ENCODE assay signal across 8 cellular contexts in genomic region chr22:30606455-30607299, GRCh38. TPM values are rescaled to one million over a fixed set of nuclear protein-coding genes. Genes with fewer than 3 reads are reported as not detected.
DNase-seq lines count a peak whose midpoint lies in the region; ATAC-seq and TF ChIP-seq lines count a peak whose summit lies in the region.

Gene TCN2 (plus strand): TSS chr22:30607174. CDS start chr22:30607332, 158 bp downstream.

- H3K27ac Mint-ChIP-seq in HFFc6 (peak within 1 kb of the TSS; percentile 88), natural killer cell (peak within 1 kb of the TSS in 1 of 2 donors; percentile 86)

- H3K27me3 Mint-ChIP-seq in HFFc6 (ENCODE audit: insufficient read depth) (peaks cover 4% of the 10 kb centered on the region), natural killer cell (ENCODE audit: low read depth in 2 of 2) (peaks cover 0 to 7% of the 10 kb centered on the region in 2 donors)

- peaks cover 55% of the 10 kb centered on the region for H3K4me1 Mint-ChIP-seq in HFFc6 (ENCODE audit: low read depth)
- peaks cover 13 to 27% of the 10 kb centered on the region in 2 donors for H3K4me1 Mint-ChIP-seq in natural killer cell

- no peaks in the 10 kb centered on the region for H3K36me3 ChIP-seq in thyroid gland

- WGBS in thyroid gland, 2 donors: 1 to 2% methylated on average over 22 to 24 of the region's 24 CpGs

- H3K9me3 Mint-ChIP-seq in HFFc6: no peaks in the 10 kb centered on the region
- H3K9me3 Mint-ChIP-seq in natural killer cell: no peaks in the 10 kb centered on the region

- H3K36me3 Mint-ChIP-seq in HFFc6 (ENCODE audit: low read depth): no peaks in the 10 kb centered on the region
- H3K36me3 Mint-ChIP-seq in natural killer cell: no peaks in the 10 kb centered on the region

- peak in 1 of 2 donors; percentile 39 for TF ChIP-seq POLR2A in thyroid gland (IDR thresholded peaks at IDR 0.05)

- H3K27ac ChIP-seq in thyroid gland: peak within 1 kb of the TSS; percentile 58 to 85 (median 77)

- TF ChIP-seq CTCF in HFFc6 (IDR thresholded peaks at IDR 0.05) (peak; percentile 34), natural killer cell (IDR thresholded peaks at IDR 0.05) (no peak), thyroid gland (IDR thresholded peaks at IDR 0.05) (no peak)

- peak within 1 kb of the TSS in 2 of 3 donors; percentile 30 to 36 for H3K4me3 ChIP-seq in thyroid gland (replicated peaks in 1 of 3)

- H3K4me3 Mint-ChIP-seq in HFFc6: peak within 1 kb of the TSS; percentile 88
- H3K4me3 Mint-ChIP-seq in natural killer cell: peak within 1 kb of the TSS; percentile 75

- H3K9me3 ChIP-seq in thyroid gland: no peaks in the 10 kb centered on the region

- H3K4me1 ChIP-seq in thyroid gland: peaks cover 19% of the 10 kb centered on the region in 2 donors

- intact Hi-C loops in natural killer cell (cut with micrococcal nuclease) (no loop called here), thyroid gland (cut with DNase I) (no loop called here)

- DNase-seq in DMS114 treated with DMSO at 0.1 percent for 48 hours (lab: John Stamatoyannopoulos, UW; ENCODE audit: unreplicated experiment) (peak; percentile 54), HFFc6 (peak; percentile 65), NCI-H69 (lab: John Stamatoyannopoulos, UW) (peak; percentile 90), foreskin melanocyte (peak; percentile 59), natural killer cell (peak; percentile 29), thyroid gland (peak; percentile 78 to 81)
- DNase-seq in activated effector memory CD4-positive, alpha-beta T cell treated with anti-CD3 and anti-CD28 coated beads, Interleukin-2, amount 50 U/mL, for 16 hours: peak; percentile 72

- no peaks in the 10 kb centered on the region for H3K27me3 ChIP-seq in thyroid gland

- ATAC-seq in natural killer cell: peak; percentile 69 to 77 (median 73)
- ATAC-seq in HG03520 (IDR thresholded peaks at IDR 0.05; ENCODE audit: unreplicated experiment): no peak

RNA-seq across cellular contexts. Expression of gene TCN2, which starts in this region (rescaled TPM):
- 1 to 10 TPM; 2.3 to 3.2 (median 2.9) TPM for total RNA-seq in HFFc6 (2021; fragmentation: NEBNext Ultra II Directional; extraction: Animal tissue kit (Norgen Biotek cat#: 25700))
- total RNA-seq in natural killer cell: 1 to 10 TPM in 1 of 3 donors, under 1 TPM in 2; 0.42 to 1.2 (median 0.95) TPM
- total RNA-seq in thyroid gland: 10 to 100 TPM; 26.3 to 55.1 (median 41.4) TPM

Comparison
In these comparisons a context has a peak if more than half of its experiments do, and no peak if none do; other contexts are left out.
1. RNA of gene TCN2 (total RNA-seq): 26.3 to 55.1 TPM in thyroid gland; 2.3 to 3.2 TPM in HFFc6 and 0.42 to 1.2 TPM in natural killer cell; every median in the first group is over 4 times any median in the second.
2. DNase-seq: peak in every context shown above with its lines; median percentile 90 in NCI-H69; 80 in thyroid gland; 72 in activated effector memory CD4-positive, alpha-beta T cell treated with anti-CD3 and anti-CD28 coated beads, Interleukin-2, amount 50 U/mL, for 16 hours; 65 in HFFc6; 59 in foreskin melanocyte; 54 in DMS114 treated with DMSO at 0.1 percent for 48 hours; 29 in natural killer cell.